In genomic region chr3:11845661-11846060, GRCh38 we compare ENCODE assay signal across 8 cellular contexts. TPM values are rescaled to one million over a fixed set of nuclear protein-coding genes. Genes with fewer than 3 reads are reported as not detected.
A peak's percentile ranks its signal among the peaks of the same experiment; 100 is the strongest.
DNase-seq lines count a peak whose midpoint lies in the region; TF ChIP-seq lines count a peak whose summit lies in the region.

No MANE protein-coding gene starts in this region.

- no peak for TF ChIP-seq CTCF in stomach (IDR thresholded peaks at IDR 0.05)

- H3K27me3 ChIP-seq in iPS-18a (ENCODE audit: control insufficient read depth, insufficient read depth, low read length) (peaks cover 15% of the 10 kb centered on the region), stomach (no peaks in the 10 kb centered on the region)

- no peak for TF ChIP-seq EP300 in stomach (IDR thresholded peaks at IDR 0.05)

- H3K4me1 ChIP-seq in iPS-18a (ENCODE audit: control insufficient read depth, low read depth, low read length) (peaks cover 7% of the 10 kb centered on the region), stomach (peaks cover 13 to 34% (median 22%) of the 10 kb centered on the region in 4 donors)

- no peaks in the 10 kb centered on the region for H3K27me3 Mint-ChIP-seq in activated CD4-positive, alpha-beta T cell treated with anti-CD3 and anti-CD28 coated beads, Interleukin-2, amount 10 ng/mL, durations not matched to agents 24 days and 14 days
- H3K27me3 Mint-ChIP-seq in activated CD4-positive, alpha-beta memory T cell treated with anti-CD3 and anti-CD28 coated beads for 36 hours: no peaks in the 10 kb centered on the region

- CTCF ChIA-PET in activated CD4-positive, alpha-beta memory T cell treated with anti-CD3 and anti-CD28 coated beads for 36 hours (lab: Charles Lee): interaction anchor here (0.7 to 1.2 kb wide), 4 partner anchors 12 to 1169 kb away, joined by 3 to 5 read pairs (median 4); no protein-coding TSS in a partner anchor

- peak overlapping the region; percentile 75 for H3K9ac ChIP-seq in iPS-18a (ENCODE audit: low read length)

- H3K4me1 Mint-ChIP-seq in activated CD4-positive, alpha-beta T cell treated with anti-CD3 and anti-CD28 coated beads, Interleukin-2, amount 10 ng/mL, durations not matched to agents 24 days and 14 days: peaks cover 19% of the 10 kb centered on the region
- H3K4me1 Mint-ChIP-seq in activated CD4-positive, alpha-beta memory T cell treated with anti-CD3 and anti-CD28 coated beads for 36 hours (ENCODE audit: low read depth): peaks cover 28% of the 10 kb centered on the region

- TF ChIP-seq POLR2A in stomach (IDR thresholded peaks at IDR 0.05): no peak

- DNase-seq in activated CD4-positive, alpha-beta T cell treated with anti-CD3 and anti-CD28 coated beads, Interleukin-2, amount 10 ng/mL, durations not matched to agents 24 days and 14 days: peak; percentile 67
- no peak for DNase-seq in activated CD4-positive, alpha-beta T cell treated with anti-CD3 and anti-CD28 coated beads for 1 hour
- DNase-seq in activated CD4-positive, alpha-beta memory T cell treated with anti-CD3 and anti-CD28 coated beads for 36 hours: peak; percentile 19
- DNase-seq in stomach (no peak), NCI-H1105 (lab: John Stamatoyannopoulos, UW) (no peak), superior temporal gyrus (ENCODE audit: extremely low spot score) (no peak)
- DNase-seq in NK-92 treated with Interleukin-12 subunit alpha and Interleukin-12 subunit beta, amount 100 ng/mL, for 24 hours (lab: John Stamatoyannopoulos, UW): no peak

- intact Hi-C loops in activated CD4-positive, alpha-beta T cell treated with anti-CD3 and anti-CD28 coated beads, Interleukin-2, amount 10 ng/mL, durations not matched to agents 24 days and 14 days (cut with micrococcal nuclease): loop anchor here (2.0 to 5.0 kb wide), 5 partner anchors 25 to 711 kb away; partner anchors contain the start of genes ATG7, MKRN2 and TSEN2
- intact Hi-C loops in activated CD4-positive, alpha-beta memory T cell treated with anti-CD3 and anti-CD28 coated beads for 36 hours (cut with micrococcal nuclease): loop anchor here (2.0 to 10.0 kb wide), 6 partner anchors 25 to 629 kb away; partner anchors contain the start of genes ATG7 and VGLL4
- intact Hi-C loops in stomach (cut with DNase I; ENCODE audit: low total_unique reads): no loop called here

- peaks cover 11% of the 10 kb centered on the region for H3K36me3 ChIP-seq in iPS-18a (ENCODE audit: control insufficient read depth, low read depth, low read length)
- peaks cover 22 to 38% (median 34%) of the 10 kb centered on the region in 4 donors for H3K36me3 ChIP-seq in stomach

- H3K27ac ChIP-seq in iPS-18a (ENCODE audit: low read length) (no peak overlapping the region), stomach (peak overlapping the region in 4 of 5 donors; percentile 85 to 92 (median 92))

- H3K36me3 Mint-ChIP-seq in activated CD4-positive, alpha-beta T cell treated with anti-CD3 and anti-CD28 coated beads, Interleukin-2, amount 10 ng/mL, durations not matched to agents 24 days and 14 days (ENCODE audit: low read depth): peaks cover 26% of the 10 kb centered on the region
- peaks cover 20% of the 10 kb centered on the region for H3K36me3 Mint-ChIP-seq in activated CD4-positive, alpha-beta memory T cell treated with anti-CD3 and anti-CD28 coated beads for 36 hours

- H3K9me3 ChIP-seq in iPS-18a (ENCODE audit: control insufficient read depth, low read depth, low read length): no peaks in the 10 kb centered on the region
- no peaks in the 10 kb centered on the region for H3K9me3 ChIP-seq in stomach

- WGBS in stomach, 5 donors: 8 to 21% (median 11%) methylated on average over 6 of the region's 6 CpGs

- H3K4me3 ChIP-seq in iPS-18a (ENCODE audit: low read length) (peak overlapping the region; percentile 95), stomach (peak overlapping the region; percentile 73 to 91 (median 86))

- POLR2A ChIA-PET in activated CD4-positive, alpha-beta memory T cell treated with anti-CD3 and anti-CD28 coated beads for 36 hours (lab: Charles Lee): interaction anchor here (0.8 kb wide), 1 partner anchor 20 kb away, joined by 3 read pairs; no protein-coding TSS in a partner anchor

- peak overlapping the region; percentile 94 for H3K27ac Mint-ChIP-seq in activated CD4-positive, alpha-beta T cell treated with anti-CD3 and anti-CD28 coated beads, Interleukin-2, amount 10 ng/mL, durations not matched to agents 24 days and 14 days
- peak overlapping the region; percentile 87 for H3K27ac Mint-ChIP-seq in activated CD4-positive, alpha-beta memory T cell treated with anti-CD3 and anti-CD28 coated beads for 36 hours

- no peaks in the 10 kb centered on the region for H3K9me3 Mint-ChIP-seq in activated CD4-positive, alpha-beta T cell treated with anti-CD3 and anti-CD28 coated beads, Interleukin-2, amount 10 ng/mL, durations not matched to agents 24 days and 14 days
- H3K9me3 Mint-ChIP-seq in activated CD4-positive, alpha-beta memory T cell treated with anti-CD3 and anti-CD28 coated beads for 36 hours: no peaks in the 10 kb centered on the region

- H3K4me3 Mint-ChIP-seq in activated CD4-positive, alpha-beta T cell treated with anti-CD3 and anti-CD28 coated beads, Interleukin-2, amount 10 ng/mL, durations not matched to agents 24 days and 14 days: peak overlapping the region; percentile 96
- H3K4me3 Mint-ChIP-seq in activated CD4-positive, alpha-beta memory T cell treated with anti-CD3 and anti-CD28 coated beads for 36 hours: peak overlapping the region; percentile 97

RNA-seq across cellular contexts. Expression of gene TAMM41, which starts 1.0 kb away (rescaled TPM):
- total RNA-seq in activated CD4-positive, alpha-beta T cell treated with anti-CD3 and anti-CD28 coated beads, Interleukin-2, amount 10 ng/mL, durations not matched to agents 24 days and 14 days: 34.2 and 35.6 TPM in 2 replicates
- total RNA-seq in activated CD4-positive, alpha-beta memory T cell treated with anti-CD3 and anti-CD28 coated beads for 36 hours: 10 to 100 TPM; 25.5 to 25.6 TPM
- total RNA-seq in stomach: 10 to 100 TPM in 2 of 5 donors, 1 to 10 TPM in 3; 4.3 to 22.9 (median 7.6) TPM
- 10 to 100 TPM in 1 of 3 donors, 1 to 10 TPM in 2; 8.5 to 12.3 (median 8.9) TPM for polyA plus RNA-seq in stomach

Comparison
In these comparisons a context has a peak if more than half of its experiments do, and no peak if none do; other contexts are left out.
1. DNase-seq: peak in activated CD4-positive, alpha-beta T cell treated with anti-CD3 and anti-CD28 coated beads, Interleukin-2, amount 10 ng/mL, durations not matched to agents 24 days and 14 days (single experiment) and activated CD4-positive, alpha-beta memory T cell treated with anti-CD3 and anti-CD28 coated beads for 36 hours (single experiment); none in activated CD4-positive, alpha-beta T cell treated with anti-CD3 and anti-CD28 coated beads for 1 hour (single experiment), stomach (single experiment), NCI-H1105 (single experiment), superior temporal gyrus (single experiment) and NK-92 treated with Interleukin-12 subunit alpha and Interleukin-12 subunit beta, amount 100 ng/mL, for 24 hours (single experiment).